30 cellular contexts compared by ENCODE assay signal in genomic region chr3:87634426-87634825, GRCh38.
"Had no signal": no experiment of that assay in that cellular context is flagged by ENCODE, and none has a peak within 500 bp of the region (broad histone marks: within the 10 kb centered on the region; RNA-seq: fewer than 3 reads in every experiment).

No MANE protein-coding gene starts in this region.

- H3K4me3 ChIP-seq: ovary, psoas muscle, skin epidermis, smooth muscle cell, spleen, suprapubic skin, testis, tibial artery, transverse colon, upper lobe of right lung, uterus had no signal

- H2AFZ ChIP-seq: parathyroid adenoma had no signal

- H3K27me3 ChIP-seq: neutrophil, ovary, spleen, suprapubic skin, testis, tibial artery, transverse colon, upper lobe of right lung, uterus had no signal

- H3K4me1 ChIP-seq: parathyroid adenoma, psoas muscle, spleen, suprapubic skin, testis, tibial artery, transverse colon, upper lobe of right lung, uterus had no signal

- H3K79me2 ChIP-seq: parathyroid adenoma had no signal

- H3K4me2 ChIP-seq: smooth muscle cell had no signal

- H3K27ac ChIP-seq: neutrophil, ovary, parathyroid adenoma, psoas muscle, skin epidermis, spleen, suprapubic skin, testis, tibial artery, transverse colon, upper lobe of right lung, uterus had no signal

- H3K36me3 ChIP-seq: neutrophil, ovary, spleen, suprapubic skin, tibial artery, transverse colon, upper lobe of right lung, uterus had no signal

- DNase-seq: naive thymus-derived CD8-positive, alpha-beta T cell; nephron progenitor cell; nucleus accumbens; ovary; posterior cingulate gyrus; psoas muscle; right cardiac atrium; spleen; stimulated activated CD4-positive, alpha-beta T cell treated with anti-CD3 and anti-CD28 coated beads, Interleukin-12 subunit alpha, Interleukin-12 subunit beta, amount 100 ng/mL, for 4 hours; stimulated activated CD4-positive, alpha-beta T cell treated with anti-CD3 and anti-CD28 coated beads, Interleukin-1b, Interleukin-23, amount 100 ng/mL, for 48 hours; stimulated activated CD4-positive, alpha-beta T cell treated with anti-CD3 and anti-CD28 coated beads, Interleukin-4, amount 100 ng/mL, for 1 hour; stimulated activated CD4-positive, alpha-beta T cell treated with anti-CD3 and anti-CD28 coated beads, Interleukin-4, amount 100 ng/mL, for 4 hours; stimulated activated CD8-positive, alpha-beta memory T cell treated with anti-CD3 and anti-CD28 coated beads, Interleukin-4, amount 100 ng/mL, for 48 hours; stimulated activated naive CD4-positive, alpha-beta T cell; stimulated activated naive CD8-positive, alpha-beta T cell treated with anti-CD3 and anti-CD28 coated beads, Interleukin-15, amount 100 ng/mL, for 72 hours; stimulated activated naive CD8-positive, alpha-beta T cell treated with anti-CD3 and anti-CD28 coated beads, Interleukin-15, Interleukin-2, amounts not matched to agents 100 U/mL and 50 U/mL, for 24 hours; substantia nigra; testis; tibial artery; transverse colon; upper lobe of right lung; uterus had no signal

- H3K9ac ChIP-seq: parathyroid adenoma had no signal

- ATAC-seq: naive thymus-derived CD8-positive, alpha-beta T cell; natural killer cell treated with Interleukin-12 subunit alpha and Interleukin-12 subunit beta and Interleukin-15 and Interleukin-18, amount 100 ng/mL, for 72 hours; psoas muscle; right cardiac atrium; sciatic nerve; stimulated activated memory B cell treated with anti-CD40 and anti-IgM and Interleukin-4, amounts not matched to agents 10 μg/mL and 1 μg/mL and 100 μg/mL, for 72 hours; stimulated activated naive CD8-positive, alpha-beta T cell treated with anti-CD3 and anti-CD28 coated beads, Interleukin-15, amount 100 ng/mL, for 72 hours; stimulated activated naive CD8-positive, alpha-beta T cell treated with anti-CD3 and anti-CD28 coated beads, Interleukin-15, Interleukin-2, amounts not matched to agents 100 U/mL and 50 U/mL, for 24 hours; upper lobe of right lung had no signal

- H3K9me3 ChIP-seq: neutrophil, ovary, psoas muscle, suprapubic skin, testis, tibial artery, transverse colon, upper lobe of right lung, uterus had no signal
